25 cellular contexts compared by ENCODE assay signal in genomic region chr9:14300588-14300987, GRCh38. TPM values are rescaled to one million over a fixed set of nuclear protein-coding genes. Genes with fewer than 3 reads are reported as not detected.
DNase-seq lines count a peak whose midpoint lies in the region; ATAC-seq and TF ChIP-seq lines count a peak whose summit lies in the region.
"Had no signal": no experiment of that assay in that cellular context is flagged by ENCODE, and none has a peak within 500 bp of the region (broad histone marks: within the 10 kb centered on the region; RNA-seq: fewer than 3 reads in every experiment).

No MANE protein-coding gene starts in this region.

- H3K4me3 ChIP-seq in astrocyte of the cerebellum (ENCODE audit: low read depth, low read length) (peak overlapping the region; percentile 9), coronary artery (peak overlapping the region; percentile 61), right lobe of liver (peak overlapping the region in 2 of 3 donors; percentile 2 to 6), thoracic aorta (peak overlapping the region; percentile 45), lower lobe of right lung (no peak overlapping the region)
- H3K4me3 ChIP-seq: BLaER1 treated with 17β-estradiol and CSF1 and Interleukin-3, amounts not matched to agents 10 nM and 100 nM; HAP-1; prostate gland; skin epidermis had no signal

- peaks cover 0 to 93% (median 30%) of the 10 kb centered on the region in 4 donors for H3K4me1 ChIP-seq in right lobe of liver
- H3K4me1 ChIP-seq in thoracic aorta (ENCODE audit: control insufficient read depth in 1 of 2, low read depth in 2 of 2): peaks cover 13 to 84% of the 10 kb centered on the region in 2 donors
- peaks cover 36% of the 10 kb centered on the region for H3K4me1 ChIP-seq in lower lobe of right lung
- H3K4me1 ChIP-seq: BLaER1 treated with 17β-estradiol and CSF1 and Interleukin-3, amounts not matched to agents 10 nM and 100 nM; prostate gland had no signal

- no peaks in the 10 kb centered on the region for H3K9me3 ChIP-seq in right lobe of liver
- no peaks in the 10 kb centered on the region for H3K9me3 ChIP-seq in thoracic aorta
- no peaks in the 10 kb centered on the region for H3K9me3 ChIP-seq in lower lobe of right lung
- H3K9me3 ChIP-seq: BLaER1 treated with 17β-estradiol and CSF1 and Interleukin-3, amounts not matched to agents 10 nM and 100 nM; HAP-1; prostate gland had no signal

- 29% methylated on average over 3 of the region's 3 CpGs for WGBS in right lobe of liver (ENCODE audit: insufficient coverage, low coverage, low lambda C conversion rate, missing lambda C conversion rate)

- H3K27ac ChIP-seq in coronary artery (peak overlapping the region; percentile 56 to 69), right lobe of liver (peak overlapping the region; percentile 49 to 62 (median 60)), thoracic aorta (peak overlapping the region in 1 of 2 donors; percentile 7), lower lobe of right lung (no peak overlapping the region)
- H3K27ac ChIP-seq: BLaER1 treated with 17β-estradiol and CSF1 and Interleukin-3, amounts not matched to agents 10 nM and 100 nM; prostate gland had no signal

- no peak for TF ChIP-seq POLR2A in right lobe of liver (IDR thresholded peaks at IDR 0.05)

- H3K27me3 ChIP-seq in right lobe of liver: no peaks in the 10 kb centered on the region
- no peaks in the 10 kb centered on the region for H3K27me3 ChIP-seq in thoracic aorta (replicated peaks; ENCODE audit: insufficient read depth)
- H3K27me3 ChIP-seq in lower lobe of right lung (ENCODE audit: low read depth): no peaks in the 10 kb centered on the region
- H3K27me3 ChIP-seq: BLaER1 treated with 17β-estradiol and CSF1 and Interleukin-3, amounts not matched to agents 10 nM and 100 nM had no signal

- in situ Hi-C loops in astrocyte of the cerebellum (cut with HindIII; ENCODE audit: low sequenced_read_pairs): no loop called here

- TF ChIP-seq CTCF in astrocyte of the cerebellum (IDR thresholded peaks at IDR 0.05; ENCODE audit: low read depth, low read length, missing control alignments) (no peak), coronary artery (IDR thresholded peaks at IDR 0.05) (no peak), right lobe of liver (IDR thresholded peaks at IDR 0.05) (no peak), thoracic aorta (IDR thresholded peaks at IDR 0.05) (no peak), lower lobe of right lung (IDR thresholded peaks at IDR 0.05) (no peak)

- no peaks in the 10 kb centered on the region for H3K36me3 ChIP-seq in right lobe of liver
- H3K36me3 ChIP-seq in thoracic aorta: no peaks in the 10 kb centered on the region
- no peaks in the 10 kb centered on the region for H3K36me3 ChIP-seq in lower lobe of right lung
- H3K36me3 ChIP-seq: BLaER1 treated with 17β-estradiol and CSF1 and Interleukin-3, amounts not matched to agents 10 nM and 100 nM; prostate gland had no signal

- intact Hi-C loops in right lobe of liver (cut with DNase I) (no loop called here), lower lobe of right lung (cut with DNase I) (no loop called here)

- no peak for DNase-seq in astrocyte of the cerebellum (ENCODE audit: low read depth)
- no peak for DNase-seq in coronary artery (ENCODE audit: low spot score)
- DNase-seq in right lobe of liver: no peak
- no peak for DNase-seq in thoracic aorta (ENCODE audit: low spot score)
- DNase-seq in UCSD-AML1 (lab: John Stamatoyannopoulos, UW; ENCODE audit: unreplicated experiment): no peak
- no peak for DNase-seq in lower lobe of right lung
- no peak for DNase-seq in NCI-H1105 treated with DMSO at 0.1 percent for 48 hours (lab: John Stamatoyannopoulos, UW)
- DNase-seq: activated CD4-positive, alpha-beta T cell treated with anti-CD3 and anti-CD28 coated beads, Interleukin-2, amount 50 U/mL, for 48 hours; activated CD8-positive, alpha-beta memory T cell treated with anti-CD3 and anti-CD28 coated beads, Interleukin-2, amount 50 U/mL, for 4 hours; activated naive CD4-positive, alpha-beta T cell treated with anti-CD3 and anti-CD28 coated beads, Interleukin-2, amount 50 U/mL, for 16 hours; amygdala; DND-41; glutamatergic neuron; kidney glomerular epithelial cell; mesenchymal stem cell; NCI-H1105; NCI-H774; stimulated activated CD8-positive, alpha-beta memory T cell treated with anti-CD3 and anti-CD28 coated beads, Interleukin-4, amount 100 ng/mL, for 48 hours; stimulated activated naive CD8-positive, alpha-beta T cell treated with anti-CD3 and anti-CD28 coated beads, Interleukin-15, amount 100 ng/mL, for 72 hours; T-helper 1 cell had no signal

- peak in 3 of 4 donors; percentile 11 to 32 (median 24) for ATAC-seq in right lobe of liver
- no peak for ATAC-seq in thoracic aorta (ENCODE audit: insufficient number of reproducible peaks, low FRiP score, low read depth)
- ATAC-seq in lower lobe of right lung: no peak
- ATAC-seq: stimulated activated naive CD8-positive, alpha-beta T cell treated with anti-CD3 and anti-CD28 coated beads, Interleukin-15, amount 100 ng/mL, for 72 hours had no signal

RNA-seq across cellular contexts. Expression of gene NFIB, which starts 13.4 kb away (rescaled TPM):
- total RNA-seq in right lobe of liver: 10 to 100 TPM; 23.0 to 45.3 (median 39.6) TPM
- total RNA-seq in thoracic aorta: 100 to 1,000 TPM in 1 of 2 donors, 10 to 100 TPM in 1; 54.8 to 114 TPM
- 97.7 TPM for total RNA-seq in lower lobe of right lung
- total RNA-seq: activated T-helper 1 cell treated with anti-CD3 and anti-CD28 coated beads, Interleukin-12 subunit alpha, Interleukin-12 subunit beta, Interleukin-2, Interleukin-4 antibody, amounts not matched to agents 30 ng/mL and 10 ng/mL and 1 ng/mL, durations not matched to agents 14 hours and 24 hours and 36 hours had no signal

Comparison
In these comparisons a context has a peak if more than half of its experiments do, and no peak if none do; other contexts are left out.
1. ATAC-seq: peak in right lobe of liver (3 of 4); none in thoracic aorta (single experiment) and lower lobe of right lung (0 of 2).